Comparison of ENCODE assay signal across 15 cellular contexts in the genomic region with DNA sequence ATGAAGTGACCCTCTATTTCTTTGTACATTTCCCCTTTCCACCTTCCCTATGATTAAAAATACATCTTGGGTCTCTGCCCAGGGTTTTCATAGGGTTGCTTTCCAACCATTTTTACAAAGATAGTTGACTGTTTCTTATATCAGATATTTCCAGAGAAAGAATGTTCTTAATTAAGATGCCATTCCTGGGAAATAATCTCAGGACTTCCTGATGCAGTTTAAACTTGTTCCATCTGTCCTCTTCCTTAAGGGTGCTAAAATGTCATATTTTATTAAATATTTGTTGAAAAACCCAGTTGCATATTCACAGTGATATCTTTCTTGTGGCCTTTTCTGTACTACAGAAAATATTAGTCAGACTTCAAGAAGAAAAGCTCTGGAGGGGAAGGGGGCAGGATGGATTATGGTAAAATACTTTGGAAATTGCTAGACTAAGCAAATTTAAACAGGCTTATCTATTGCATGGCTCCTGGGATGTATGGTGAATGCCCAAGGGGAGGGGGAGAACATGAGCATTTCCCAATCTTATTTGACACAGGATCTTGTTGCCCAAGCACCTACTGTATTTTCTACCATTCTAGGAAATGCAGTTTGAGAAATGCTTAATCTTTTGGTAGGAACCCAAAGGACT.
DNase-seq lines count a peak whose midpoint lies in the region; TF ChIP-seq lines count a peak whose summit lies in the region.
"Had no signal": no experiment of that assay in that cellular context is flagged by ENCODE, and none has a peak within 500 bp of the region (broad histone marks: within the 10 kb centered on the region; RNA-seq: fewer than 3 reads in every experiment).

No MANE protein-coding gene starts in this region.

- H3K4me1 ChIP-seq in adipocyte (ENCODE audit: control insufficient read depth, insufficient read depth, low read length) (peaks cover 6% of the 10 kb centered on the region), osteoblast (ENCODE audit: insufficient read depth, low read length) (no peaks in the 10 kb centered on the region)

- H3K27me3 ChIP-seq in adipocyte (replicated peaks; ENCODE audit: control insufficient read depth, insufficient read depth, low read length) (no peaks in the 10 kb centered on the region), osteoblast (ENCODE audit: insufficient read depth, low read length) (no peaks in the 10 kb centered on the region)

- H3K27me3 Mint-ChIP-seq in HFFc6 (ENCODE audit: insufficient read depth) (peaks cover 3% of the 10 kb centered on the region; the same call in 1 of the 2 replicates), mesothelial cell of epicardium (ENCODE audit: low read depth) (no peaks in the 10 kb centered on the region)
- H3K27me3 Mint-ChIP-seq: CD4-positive, alpha-beta T cell had no signal

- no peak overlapping the region for H3K27ac ChIP-seq in osteoblast (ENCODE audit: low read depth, low read length)

- H3K36me3 Mint-ChIP-seq in HFFc6 (ENCODE audit: low read depth) = peaks cover 67% of the 10 kb centered on the region
- H3K36me3 Mint-ChIP-seq in mesothelial cell of epicardium = no peaks in the 10 kb centered on the region

- H3K4me2 ChIP-seq in osteoblast (ENCODE audit: insufficient read depth, low read length) = no peak overlapping the region
- H3K4me2 ChIP-seq: GM23338 had no signal

- no peaks in the 10 kb centered on the region for H3K79me2 ChIP-seq in osteoblast (ENCODE audit: insufficient read depth, low read length)

- H3K4me3 Mint-ChIP-seq in HFFc6 = no peak overlapping the region
- no peak overlapping the region for H3K4me3 Mint-ChIP-seq in mesothelial cell of epicardium
- H3K4me3 Mint-ChIP-seq: CD4-positive, alpha-beta T cell; GM23338 had no signal

- no peak overlapping the region for H2AFZ ChIP-seq in osteoblast (ENCODE audit: low read length)
- H2AFZ ChIP-seq: GM23338 had no signal

- H3K9me3 Mint-ChIP-seq in HFFc6 = no peaks in the 10 kb centered on the region
- no peaks in the 10 kb centered on the region for H3K9me3 Mint-ChIP-seq in mesothelial cell of epicardium
- H3K9me3 Mint-ChIP-seq: CD4-positive, alpha-beta T cell; GM23338 had no signal

- H3K36me3 ChIP-seq in adipocyte (ENCODE audit: control insufficient read depth, insufficient read depth, low read length, severe bottlenecking) (no peaks in the 10 kb centered on the region), osteoblast (ENCODE audit: insufficient read depth, low read length) (peaks cover 22% of the 10 kb centered on the region)

- H3K9ac ChIP-seq in adipocyte (ENCODE audit: low read length) = no peak overlapping the region

- H3K4me1 Mint-ChIP-seq in HFFc6 (ENCODE audit: low read depth) (peaks cover 16% of the 10 kb centered on the region), mesothelial cell of epicardium (peaks cover 14% of the 10 kb centered on the region)
- H3K4me1 Mint-ChIP-seq: GM23338 had no signal

- no peaks in the 10 kb centered on the region for H4K20me1 ChIP-seq in osteoblast (ENCODE audit: insufficient read depth, low read length)

- TF ChIP-seq CTCF in AG10803 (conservative IDR thresholded peaks at IDR 0.05; ENCODE audit: low read length) = no peak
- TF ChIP-seq CTCF in HFFc6 (IDR thresholded peaks at IDR 0.05) = no peak
- no peak for TF ChIP-seq CTCF in mesothelial cell of epicardium (IDR thresholded peaks at IDR 0.05; ENCODE audit: unreplicated experiment)
- TF ChIP-seq CTCF in osteoblast (IDR thresholded peaks at IDR 0.05; ENCODE audit: extremely low read depth, low read depth, low read length) = no peak

- peak overlapping the region; percentile 46; the same call in 1 of the 2 replicates for H3K27ac Mint-ChIP-seq in HFFc6
- peak overlapping the region; percentile 11 for H3K27ac Mint-ChIP-seq in mesothelial cell of epicardium
- H3K27ac Mint-ChIP-seq: CD4-positive, alpha-beta T cell; GM23338 had no signal

- DNase-seq in AG10803 (ENCODE audit: low read depth) = peak; percentile 40
- no peak for DNase-seq in HFFc6
- peak; percentile 48 for DNase-seq in adipocyte (ENCODE audit: low read depth)
- no peak for DNase-seq in mesothelial cell of epicardium (ENCODE audit: low spot score in 2 of 2, unreplicated experiment in 2 of 2)
- no peak for DNase-seq in DMS 273 (lab: John Stamatoyannopoulos, UW; ENCODE audit: unreplicated experiment)
- no peak for DNase-seq in mucosa of gallbladder (ENCODE audit: low spot score)
- no peak for DNase-seq in osteoblast (ENCODE audit: insufficient read length, low spot score, missing footprints)
- no peak for DNase-seq in SW 1271 (lab: John Stamatoyannopoulos, UW)
- DNase-seq: C1 segment of cervical spinal cord; Calu3; CD4-positive, alpha-beta T cell; DMS79; EL; H7 had no signal

- H3K9me3 ChIP-seq in adipocyte (ENCODE audit: control insufficient read depth, low read length) (no peaks in the 10 kb centered on the region), osteoblast (ENCODE audit: low read depth, low read length) (no peaks in the 10 kb centered on the region)

- H3K4me3 ChIP-seq in AG10803 (ENCODE audit: low read length) (no peak overlapping the region), adipocyte (ENCODE audit: low read length) (no peak overlapping the region), osteoblast (ENCODE audit: insufficient read depth, low read length) (no peak overlapping the region)
- H3K4me3 ChIP-seq: GM23338 had no signal

Comparison
In these comparisons a context has a peak if more than half of its experiments do, and no peak if none do; other contexts are left out.
1. DNase-seq: peak in AG10803 (single experiment) and adipocyte (single experiment); none in HFFc6 (single experiment), mesothelial cell of epicardium (0 of 2), DMS 273 (single experiment), mucosa of gallbladder (single experiment), osteoblast (single experiment) and SW 1271 (0 of 2).